2 cellular contexts compared by ENCODE assay signal in genomic region chr2:10469301-10469700, GRCh38.
TF ChIP-seq lines count a peak whose summit lies in the region.

No MANE protein-coding gene starts in this region.

TF ChIP-seq in SK-N-SH, 30 proteins besides CTCF, POLR2A, EP300 and RAD21:
- TF ChIP-seq REST (IDR thresholded peaks at IDR 0.05; ENCODE audit: low read depth, low read length) (no peak), SMC3 (IDR thresholded peaks at IDR 0.05; ENCODE audit: low read depth, low read length) (no peak), RXRA (IDR thresholded peaks at IDR 0.05; ENCODE audit: borderline replicate concordance, low read depth) (no peak), TAF1 (IDR thresholded peaks at IDR 0.05; ENCODE audit: borderline replicate concordance, low read depth, low read length) (no peak)

TF ChIP-seq in SK-N-SH treated with all-trans-retinoic acid at 6 μM for 48 hours, 23 proteins besides CTCF, POLR2A, EP300 and RAD21 (continued from another document):
- no peak for TF ChIP-seq PATZ1 (CRISPR knock-in tag; IDR thresholded peaks at IDR 0.05; ENCODE audit: borderline replicate concordance)
TF ChIP-seq in SK-N-SH treated with all-trans-retinoic acid at 6 μM for 48 hours: peak in this region for 0.
